1 cellular context compared by ENCODE assay signal in the genomic region with DNA sequence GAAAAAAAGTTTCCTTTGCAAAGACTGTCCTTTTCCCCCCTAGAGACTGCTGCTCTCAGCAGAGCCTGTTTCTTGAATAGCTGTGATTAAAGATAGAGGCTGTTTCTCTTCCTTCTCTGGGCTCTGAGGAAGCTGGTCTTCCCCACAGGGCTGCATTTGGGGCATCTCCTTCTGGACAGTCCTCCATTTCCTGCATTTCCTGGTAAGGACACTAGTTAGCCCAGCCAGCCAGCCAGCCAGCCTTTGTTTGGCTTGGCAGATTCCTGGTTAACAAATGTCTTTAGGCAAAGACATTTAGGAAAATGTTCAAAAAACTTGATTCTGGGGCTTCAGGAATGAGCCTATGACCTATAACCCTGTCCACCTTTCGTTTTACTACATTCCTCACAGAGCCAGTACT.
TF ChIP-seq lines count a peak whose summit lies in the region.

No MANE protein-coding gene starts in this region.

TF ChIP-seq in endothelial cell of umbilical vein, 7 proteins besides CTCF, POLR2A, EP300 and RAD21 (continued from another document):
- TF ChIP-seq GATA2 (IDR thresholded peaks at IDR 0.05; ENCODE audit: insufficient read depth, insufficient read length, low read depth, low read length), result no peak
